In the genomic region with DNA sequence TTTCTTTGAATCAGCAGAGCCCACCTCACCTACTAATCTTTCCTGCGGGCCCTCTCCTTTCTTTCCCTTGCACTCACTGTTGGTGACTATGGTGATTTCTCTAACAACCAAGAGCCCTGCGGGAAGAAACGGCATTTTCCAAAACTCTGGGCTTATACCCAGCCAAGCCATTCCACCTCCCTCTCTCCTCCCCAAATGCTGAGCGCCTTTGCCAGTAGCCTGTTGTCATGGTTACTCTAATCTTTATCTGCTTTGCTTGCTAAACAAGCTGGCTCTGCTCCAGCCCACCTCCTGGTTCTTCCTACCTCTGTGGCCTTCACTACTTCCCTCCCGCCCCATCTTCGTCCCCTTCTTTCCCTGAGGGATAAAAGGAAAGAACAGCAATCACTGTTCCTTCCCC, we compare ENCODE assay signal across 15 cellular contexts.
DNase-seq lines count a peak whose midpoint lies in the region; ATAC-seq and TF ChIP-seq lines count a peak whose summit lies in the region.
"Had no signal": no experiment of that assay in that cellular context is flagged by ENCODE, and none has a peak within 500 bp of the region (broad histone marks: within the 10 kb centered on the region; RNA-seq: fewer than 3 reads in every experiment).

No MANE protein-coding gene starts in this region.

- H2BK5ac ChIP-seq in mesendoderm (ENCODE audit: low read length), result no peak overlapping the region

- TF ChIP-seq CTCF in cardiac fibroblast (IDR thresholded peaks at IDR 0.05; ENCODE audit: low read depth, low read length), result no peak
- no peak for TF ChIP-seq CTCF in mesothelial cell of epicardium (IDR thresholded peaks at IDR 0.05; ENCODE audit: unreplicated experiment)

- no peak overlapping the region for H3K9ac ChIP-seq in mesendoderm (ENCODE audit: low read length)

- no peak overlapping the region for H3K23ac ChIP-seq in mesendoderm (ENCODE audit: low read length)

- no CpG with 5 or more reads among the region's 6 CpGs for WGBS in mesendoderm (ENCODE audit: extremely low coverage, insufficient coverage, low lambda C conversion rate)

- H3K4me1 Mint-ChIP-seq in mesothelial cell of epicardium, result peaks cover 24% of the 10 kb centered on the region
- H3K4me1 Mint-ChIP-seq: activated naive CD4-positive, alpha-beta T cell treated with anti-CD3 and anti-CD28 coated beads, Interleukin-2, amount 50 U/mL, for 24 hours; CD4-positive, CD25-positive, alpha-beta regulatory T cell had no signal

- no peak overlapping the region for H2BK15ac ChIP-seq in mesendoderm (replicated peaks; ENCODE audit: low read depth)

- no peak overlapping the region for H3K56ac ChIP-seq in mesendoderm (ENCODE audit: low read length)

- H3K27ac ChIP-seq in mesendoderm (ENCODE audit: low read depth, low read length), result no peak overlapping the region
- H3K27ac ChIP-seq: coronary artery, ovary had no signal

- H3K4me3 Mint-ChIP-seq in mesothelial cell of epicardium, result no peak overlapping the region
- H3K4me3 Mint-ChIP-seq: activated naive CD4-positive, alpha-beta T cell treated with anti-CD3 and anti-CD28 coated beads, Interleukin-2, amount 50 U/mL, for 24 hours; CD4-positive, CD25-positive, alpha-beta regulatory T cell had no signal

- H3K27me3 Mint-ChIP-seq in mesothelial cell of epicardium (ENCODE audit: low read depth), result peaks cover 8% of the 10 kb centered on the region
- H3K27me3 Mint-ChIP-seq: CD4-positive, CD25-positive, alpha-beta regulatory T cell had no signal

- H3K27ac Mint-ChIP-seq in mesothelial cell of epicardium, result no peak overlapping the region
- H3K27ac Mint-ChIP-seq: activated naive CD4-positive, alpha-beta T cell treated with anti-CD3 and anti-CD28 coated beads, Interleukin-2, amount 50 U/mL, for 24 hours; CD4-positive, CD25-positive, alpha-beta regulatory T cell had no signal

- H3K79me1 ChIP-seq in mesendoderm (ENCODE audit: low read length), result no peaks in the 10 kb centered on the region

- H3K36me3 ChIP-seq in mesendoderm (ENCODE audit: control insufficient read depth, insufficient read depth, low read length), result no peaks in the 10 kb centered on the region
- H3K36me3 ChIP-seq: ovary had no signal

- H3K79me2 ChIP-seq in mesendoderm (ENCODE audit: control insufficient read depth, insufficient read depth, low read length), result no peaks in the 10 kb centered on the region

- no peak overlapping the region for H3K18ac ChIP-seq in mesendoderm (ENCODE audit: low read length)

- no peak overlapping the region for H3K4ac ChIP-seq in mesendoderm (ENCODE audit: low read depth, low read length)

- peaks cover 3% of the 10 kb centered on the region for H3K4me1 ChIP-seq in mesendoderm (ENCODE audit: control insufficient read depth, low read depth, low read length)

- DNase-seq in M059J (ENCODE audit: low read depth), result peak; percentile 42
- DNase-seq in NCI-H226, result peak; percentile 26
- DNase-seq in cardiac fibroblast (ENCODE audit: low read depth in 2 of 2), result peak; percentile 17 to 49
- peak; percentile 93 for DNase-seq in mesendoderm
- DNase-seq in mesothelial cell of epicardium (ENCODE audit: low spot score in 2 of 2, unreplicated experiment in 2 of 2), result no peak
- no peak for DNase-seq in SW 1271 (lab: John Stamatoyannopoulos, UW)
- DNase-seq in NCI-H2196 treated with DMSO at 0.1 percent for 48 hours (lab: John Stamatoyannopoulos, UW; ENCODE audit: unreplicated experiment), result no peak
- DNase-seq: activated CD4-positive, CD25-positive, alpha-beta regulatory T cell; CD4-positive, CD25-positive, alpha-beta regulatory T cell; GOT3; NCI-H1694 treated with DMSO at 0.1 percent for 48 hours; ovary had no signal

- no peak for ATAC-seq in HG02798 (IDR thresholded peaks at IDR 0.05; ENCODE audit: poor library complexity, unreplicated experiment)

- H3K9me3 Mint-ChIP-seq in mesothelial cell of epicardium, result peaks cover 7% of the 10 kb centered on the region
- H3K9me3 Mint-ChIP-seq: CD4-positive, CD25-positive, alpha-beta regulatory T cell had no signal

- H4K8ac ChIP-seq in mesendoderm (ENCODE audit: low read depth, low read length), result no peak overlapping the region

- H2AK5ac ChIP-seq in mesendoderm (ENCODE audit: low read length), result no peak overlapping the region

- H3K4me3 ChIP-seq in cardiac fibroblast (replicated peaks in 1 of 2; ENCODE audit: low read depth in 2 of 2, low read length in 2 of 2) (no peak overlapping the region), mesendoderm (ENCODE audit: low read length) (no peak overlapping the region)
- H3K4me3 ChIP-seq: coronary artery, ovary had no signal

- H2BK120ac ChIP-seq in mesendoderm (ENCODE audit: low read depth, low read length), result no peak overlapping the region

- H3K4me2 ChIP-seq in mesendoderm (ENCODE audit: low read length), result no peak overlapping the region

- H4K5ac ChIP-seq in mesendoderm (ENCODE audit: low read length), result no peak overlapping the region

- no peaks in the 10 kb centered on the region for H3K27me3 ChIP-seq in mesendoderm (ENCODE audit: insufficient read depth, low read length, poor library complexity)
- H3K27me3 ChIP-seq: ovary had no signal

- H3K36me3 Mint-ChIP-seq in mesothelial cell of epicardium, result no peaks in the 10 kb centered on the region
- H3K36me3 Mint-ChIP-seq: activated naive CD4-positive, alpha-beta T cell treated with anti-CD3 and anti-CD28 coated beads, Interleukin-2, amount 50 U/mL, for 24 hours; CD4-positive, CD25-positive, alpha-beta regulatory T cell had no signal

Comparison
In these comparisons a context has a peak if more than half of its experiments do, and no peak if none do; other contexts are left out.
1. DNase-seq: peak in M059J (single experiment), NCI-H226 (single experiment), cardiac fibroblast (2 of 2) and mesendoderm (single experiment); none in mesothelial cell of epicardium (0 of 2), SW 1271 (0 of 2) and NCI-H2196 treated with DMSO at 0.1 percent for 48 hours (single experiment).